Comparison of ENCODE assay signal across 9 cellular contexts in genomic region chr4:5821665-5822358, GRCh38.
A peak's percentile ranks its signal among the peaks of the same experiment; 100 is the strongest.
DNase-seq lines count a peak whose midpoint lies in the region; ATAC-seq and TF ChIP-seq lines count a peak whose summit lies in the region.
"Had no signal": no experiment of that assay in that cellular context is flagged by ENCODE, and none has a peak within 500 bp of the region (broad histone marks: within the 10 kb centered on the region; RNA-seq: fewer than 3 reads in every experiment).

No MANE protein-coding gene starts in this region.

- TF ChIP-seq RAD21 in neural cell (conservative IDR thresholded peaks at IDR 0.05): peak; percentile 25

- no peaks in the 10 kb centered on the region for H3K79me2 ChIP-seq in neural cell (replicated peaks; ENCODE audit: insufficient read depth, low read length)

- H3K9ac ChIP-seq in neural cell (ENCODE audit: low read length): no peak overlapping the region

- H3K27ac ChIP-seq in brain microvascular endothelial cell: no peak overlapping the region
- no peak overlapping the region for H3K27ac ChIP-seq in neural cell (ENCODE audit: low read length)

- DNase-seq in COLO668 (lab: John Stamatoyannopoulos, UW; ENCODE audit: unreplicated experiment): peak; percentile 40
- no peak for DNase-seq in GM13977 (ENCODE audit: low spot score)
- DNase-seq in brain microvascular endothelial cell: no peak
- DNase-seq in NCI-H1105 treated with DMSO at 0.1 percent for 48 hours (lab: John Stamatoyannopoulos, UW): no peak
- no peak for DNase-seq in AML-193 (lab: John Stamatoyannopoulos, UW)
- DNase-seq in NCI-H774 (lab: John Stamatoyannopoulos, UW): no peak
- DNase-seq: activated T-cell treated with anti-CD3 and anti-CD28 coated beads, Interleukin-2, amount 50 U/mL, for 24 hours had no signal

- H3K4me2 ChIP-seq in neural cell (ENCODE audit: low read length): no peak overlapping the region

- no peaks in the 10 kb centered on the region for H3K9me2 ChIP-seq in neural cell (ENCODE audit: insufficient read depth, low read length)

- in situ Hi-C loops in GM13977 (cut with MboI; ENCODE audit: low pct_unique_long_range_greater_than_20kb, low sequenced_read_pairs, unreplicated experiment) (loop anchor here (25.0 kb wide), 2 partner anchors 435 to 760 kb away; partner anchors contain the start of gene STK32B), brain microvascular endothelial cell (cut with HindIII; ENCODE audit: low pct_ligation_motif_present, low sequenced_read_pairs) (no loop called here)

- H3K4me3 ChIP-seq in brain microvascular endothelial cell (ENCODE audit: low read depth, low read length) (no peak overlapping the region), neural cell (ENCODE audit: low read length) (no peak overlapping the region)

- TF ChIP-seq CTCF in GM13977 (IDR thresholded peaks at IDR 0.05; ENCODE audit: extremely low read depth, insufficient read depth, missing control alignments): peak; percentile 55
- TF ChIP-seq CTCF in brain microvascular endothelial cell (IDR thresholded peaks at IDR 0.05; ENCODE audit: low read depth, low read length, missing control alignments): peak; percentile 78
- TF ChIP-seq CTCF in neural cell (IDR thresholded peaks at IDR 0.05; ENCODE audit: poor library complexity, severe bottlenecking): peak; percentile 56

- H3F3A ChIP-seq in neural cell (ENCODE audit: insufficient read depth, low read length, poor library complexity, severe bottlenecking): no peaks in the 10 kb centered on the region

- no peaks in the 10 kb centered on the region for H3K9me3 ChIP-seq in neural cell (ENCODE audit: low read length)

- H2AFZ ChIP-seq in neural cell (ENCODE audit: low read depth, low read length): no peak overlapping the region

- peaks cover 53% of the 10 kb centered on the region for H3K36me3 ChIP-seq in brain microvascular endothelial cell (replicated peaks)
- H3K36me3 ChIP-seq in neural cell (ENCODE audit: insufficient read depth, low read length): peaks cover 36% of the 10 kb centered on the region

- ATAC-seq in GM21390 (IDR thresholded peaks at IDR 0.05; ENCODE audit: unreplicated experiment): no peak

- no peaks in the 10 kb centered on the region for H4K20me1 ChIP-seq in neural cell (ENCODE audit: insufficient read depth)

- no peaks in the 10 kb centered on the region for H3K27me3 ChIP-seq in brain microvascular endothelial cell (replicated peaks)
- no peaks in the 10 kb centered on the region for H3K27me3 ChIP-seq in neural cell (ENCODE audit: insufficient read depth, low read depth, low read length)

- no peak for TF ChIP-seq EP300 in neural cell (conservative IDR thresholded peaks at IDR 0.05; ENCODE audit: poor library complexity, severe bottlenecking)

TF ChIP-seq in neural cell, 6 proteins besides CTCF, POLR2A, EP300 and RAD21:
- TF ChIP-seq MXI1 (conservative IDR thresholded peaks at IDR 0.05; ENCODE audit: poor library complexity, severe bottlenecking) (no peak), SMC3 (conservative IDR thresholded peaks at IDR 0.05; ENCODE audit: poor library complexity) (peak; percentile 65)
